ENCODE assay signal across 27 cellular contexts in genomic region chr7:156148547-156148946, GRCh38.
"Had no signal": no experiment of that assay in that cellular context is flagged by ENCODE, and none has a peak within 500 bp of the region (broad histone marks: within the 10 kb centered on the region; RNA-seq: fewer than 3 reads in every experiment).

No MANE protein-coding gene starts in this region.

- H3K4me3 ChIP-seq: left lung, lung, pancreas, prostate gland, sigmoid colon, spleen, tibial nerve, upper lobe of left lung had no signal

- H3K4me1 ChIP-seq: left lung, prostate gland, sigmoid colon, spleen, tibial nerve, upper lobe of left lung had no signal

- H3K4me3 Mint-ChIP-seq: mesothelial cell of epicardium; naive B cell; natural killer cell; stimulated activated memory B cell treated with anti-CD40 and anti-IgM and Interleukin-4, amounts not matched to agents 10 μg/mL and 1 μg/mL and 100 μg/mL, for 72 hours; stimulated activated naive CD8-positive, alpha-beta T cell treated with anti-CD3 and anti-CD28 coated beads, Interleukin-15, amount 100 ng/mL, for 72 hours had no signal

- H3K4me1 Mint-ChIP-seq: naive B cell; natural killer cell; stimulated activated memory B cell treated with anti-CD40 and anti-IgM and Interleukin-4, amounts not matched to agents 10 μg/mL and 1 μg/mL and 100 μg/mL, for 72 hours; stimulated activated naive CD8-positive, alpha-beta T cell treated with anti-CD3 and anti-CD28 coated beads, Interleukin-15, amount 100 ng/mL, for 72 hours had no signal

- H3K27ac ChIP-seq: left lung, pancreas, prostate gland, sigmoid colon, spleen, tibial nerve, upper lobe of left lung had no signal

- H3K27me3 ChIP-seq: pancreas, tibial nerve, upper lobe of left lung had no signal

- FAIRE-seq: kidney, pancreas, small intestine, urothelium cell line had no signal

- H3K36me3 Mint-ChIP-seq: mesothelial cell of epicardium; naive B cell; natural killer cell; stimulated activated memory B cell treated with anti-CD40 and anti-IgM and Interleukin-4, amounts not matched to agents 10 μg/mL and 1 μg/mL and 100 μg/mL, for 72 hours had no signal

- H3K9me3 Mint-ChIP-seq: mesothelial cell of epicardium; natural killer cell; stimulated activated memory B cell treated with anti-CD40 and anti-IgM and Interleukin-4, amounts not matched to agents 10 μg/mL and 1 μg/mL and 100 μg/mL, for 72 hours had no signal

- H3K36me3 ChIP-seq: left lung, pancreas, prostate gland, sigmoid colon, spleen, tibial nerve, upper lobe of left lung had no signal

- DNase-seq: hippocampal formation; left colon; left lung; mesendoderm; naive B cell; natural killer cell; nucleus accumbens; pancreas; retina; right cardiac atrium; sigmoid colon; small intestine; spleen; stimulated activated CD4-positive, alpha-beta T cell treated with anti-CD3 and anti-CD28 coated beads, Interleukin-2, amount 100 ng/mL, for 48 hours; stimulated activated CD4-positive, alpha-beta T cell treated with anti-CD3 and anti-CD28 coated beads, Interleukin-4, amount 100 ng/mL, for 4 hours; stimulated activated CD8-positive, alpha-beta memory T cell treated with anti-CD3 and anti-CD28 coated beads, Interleukin-4, amount 100 ng/mL, for 48 hours; stimulated activated naive CD4-positive, alpha-beta T cell treated with Interleukin-2 at 50 U/mL for 16 hours; stimulated activated naive CD8-positive, alpha-beta T cell treated with anti-CD3 and anti-CD28 coated beads, Interleukin-15, amount 100 ng/mL, for 72 hours; substantia nigra had no signal

- H3K27ac Mint-ChIP-seq: mesothelial cell of epicardium; naive B cell; natural killer cell; stimulated activated memory B cell treated with anti-CD40 and anti-IgM and Interleukin-4, amounts not matched to agents 10 μg/mL and 1 μg/mL and 100 μg/mL, for 72 hours; stimulated activated naive CD8-positive, alpha-beta T cell treated with anti-CD3 and anti-CD28 coated beads, Interleukin-15, amount 100 ng/mL, for 72 hours had no signal

- ATAC-seq: left colon; left lung; natural killer cell; pancreas; right cardiac atrium; stimulated activated memory B cell treated with anti-CD40 and anti-IgM and Interleukin-4, amounts not matched to agents 10 μg/mL and 1 μg/mL and 100 μg/mL, for 72 hours; stimulated activated naive CD8-positive, alpha-beta T cell treated with anti-CD3 and anti-CD28 coated beads, Interleukin-15, amount 100 ng/mL, for 72 hours had no signal
